Comparison of ENCODE assay signal across 25 cellular contexts in genomic region chr11:126991596-126991995, GRCh38. TPM values are rescaled to one million over a fixed set of nuclear protein-coding genes. Genes with fewer than 3 reads are reported as not detected.
A peak's percentile ranks its signal among the peaks of the same experiment; 100 is the strongest.
DNase-seq lines count a peak whose midpoint lies in the region; ATAC-seq and TF ChIP-seq lines count a peak whose summit lies in the region.
"Had no signal": no experiment of that assay in that cellular context is flagged by ENCODE, and none has a peak within 500 bp of the region (broad histone marks: within the 10 kb centered on the region; RNA-seq: fewer than 3 reads in every experiment).

No MANE protein-coding gene starts in this region.

- peak overlapping the region; percentile 90 for H3K27ac ChIP-seq in mammary epithelial cell (ENCODE audit: insufficient read depth, low read depth, low read length)
- H3K27ac ChIP-seq in foreskin keratinocyte = peak overlapping the region; percentile 25
- H3K27ac ChIP-seq in Karpas-422 (ENCODE audit: low read length) = no peak overlapping the region
- H3K27ac ChIP-seq: 22Rv1, hepatocyte, psoas muscle, thyroid gland had no signal

- peaks cover 64% of the 10 kb centered on the region for H3K27me3 Mint-ChIP-seq in MCF 10A (ENCODE audit: insufficient read depth, unreplicated experiment)

- no peaks in the 10 kb centered on the region for H3K36me3 ChIP-seq in mammary epithelial cell (ENCODE audit: insufficient read depth, low read length)
- H3K36me3 ChIP-seq in adipocyte (ENCODE audit: control insufficient read depth, insufficient read depth, low read length, severe bottlenecking) = no peaks in the 10 kb centered on the region
- H3K36me3 ChIP-seq in HAP-1 (replicated peaks) = no peaks in the 10 kb centered on the region
- H3K36me3 ChIP-seq in Karpas-422 (ENCODE audit: insufficient read depth, low read length) = no peaks in the 10 kb centered on the region
- H3K36me3 ChIP-seq: thyroid gland had no signal

- H4K20me1 ChIP-seq in mammary epithelial cell (ENCODE audit: insufficient read depth, low read length) (no peaks in the 10 kb centered on the region), Karpas-422 (ENCODE audit: insufficient read depth, low read depth, low read length) (no peaks in the 10 kb centered on the region)

- TF ChIP-seq CTCF in mammary epithelial cell (conservative IDR thresholded peaks at IDR 0.05 in 1 of 2, IDR thresholded peaks at IDR 0.05 in 1 of 2; ENCODE audit: extremely low read depth in 1 of 2, insufficient read depth in 1 of 2, low read depth in 1 of 2, low read length in 2 of 2) (no peak), MCF 10A (IDR thresholded peaks at IDR 0.05; ENCODE audit: unreplicated experiment) (no peak), foreskin keratinocyte (conservative IDR thresholded peaks at IDR 0.05) (no peak)

- no peak overlapping the region for H3K4me3 Mint-ChIP-seq in MCF 10A (ENCODE audit: unreplicated experiment)
- H3K4me3 Mint-ChIP-seq: activated naive CD8-positive, alpha-beta T cell; activated T-helper 1 cell treated with anti-CD3 and anti-CD28 coated beads, Interleukin-12 subunit alpha, Interleukin-12 subunit beta, Interleukin-2, Interleukin-4 antibody, amounts not matched to agents 30 ng/mL and 10 ng/mL and 1 ng/mL, durations not matched to agents 14 hours and 24 hours and 36 hours; CD4-positive, CD25-positive, alpha-beta regulatory T cell; memory B cell; natural killer cell; T-helper 17 cell had no signal

- POLR2A ChIA-PET in MCF 10A (lab: Yijun Ruan, JAX) = no interaction called here

- peak; percentile 64 for ATAC-seq in foreskin keratinocyte
- ATAC-seq in activated CD4-positive, CD25-positive, alpha-beta regulatory T cell treated with anti-CD3 and anti-CD28 coated beads, Interleukin-2, amount 50 U/mL, for 24 hours = no peak
- ATAC-seq: esophagus mucosa, natural killer cell, psoas muscle, T-helper 17 cell had no signal

- H3K9ac ChIP-seq in mammary epithelial cell (ENCODE audit: insufficient read depth, low read length) = peak overlapping the region; percentile 71
- H3K9ac ChIP-seq in adipocyte (ENCODE audit: low read length) = no peak overlapping the region
- no peak overlapping the region for H3K9ac ChIP-seq in Karpas-422 (ENCODE audit: low read length)

- 0% methylated on average over 2 of the region's 2 CpGs for WGBS in mammary epithelial cell (ENCODE audit: low coverage, missing lambda C conversion rate)

- CTCF ChIA-PET in mammary epithelial cell (lab: Charles Lee; ENCODE audit: low non-redundant PET) = interaction anchor here (1.1 kb wide), 1 partner anchor 506 kb away, joined by 9 read pairs; no protein-coding TSS in a partner anchor
- CTCF ChIA-PET in MCF 10A (lab: Yijun Ruan, JAX) = interaction anchor here (0.6 to 8.4 kb wide), 16 partner anchors 13 to 686 kb away, joined by 3 to 116 read pairs (median 5); no protein-coding TSS in a partner anchor

- H3K79me2 ChIP-seq in mammary epithelial cell (ENCODE audit: insufficient read depth, low read length) (no peaks in the 10 kb centered on the region), Karpas-422 (ENCODE audit: low read length) (no peaks in the 10 kb centered on the region)
- H3K79me2 ChIP-seq: hepatocyte had no signal

- H3K27me3 ChIP-seq in mammary epithelial cell (ENCODE audit: insufficient read depth, low read length) (no peaks in the 10 kb centered on the region), adipocyte (replicated peaks; ENCODE audit: control insufficient read depth, insufficient read depth, low read length) (no peaks in the 10 kb centered on the region), foreskin keratinocyte (no peaks in the 10 kb centered on the region), HAP-1 (ENCODE audit: low read depth) (peaks cover 6% of the 10 kb centered on the region), Karpas-422 (ENCODE audit: low read length) (no peaks in the 10 kb centered on the region)
- H3K27me3 ChIP-seq: dorsolateral prefrontal cortex, thyroid gland had no signal

- H3K4me2 ChIP-seq in mammary epithelial cell (ENCODE audit: insufficient read depth, low read depth, low read length) (peak overlapping the region; percentile 11), Karpas-422 (ENCODE audit: low read depth, low read length, poor library complexity, severe bottlenecking) (no peak overlapping the region)
- H3K4me2 ChIP-seq: hepatocyte had no signal

- in situ Hi-C loops in mammary epithelial cell (cut with MboI; ENCODE audit: low sequenced_read_pairs in 2 of 2) (loop anchor here (25.0 kb wide), 4 partner anchors 279 to 654 kb away; no protein-coding TSS in a partner anchor), HAP-1 (cut with MboI; ENCODE audit: low sequenced_read_pairs) (loop anchor here (25.0 kb wide), 2 partner anchors 554 to 679 kb away; partner anchors contain the start of gene DCPS)

- no peaks in the 10 kb centered on the region for H3K9me3 Mint-ChIP-seq in MCF 10A (ENCODE audit: unreplicated experiment)
- H3K9me3 Mint-ChIP-seq: activated T-helper 1 cell treated with anti-CD3 and anti-CD28 coated beads, Interleukin-12 subunit alpha, Interleukin-12 subunit beta, Interleukin-2, Interleukin-4 antibody, amounts not matched to agents 30 ng/mL and 10 ng/mL and 1 ng/mL, durations not matched to agents 14 hours and 24 hours and 36 hours; memory B cell; natural killer cell had no signal

- intact Hi-C loops in mammary epithelial cell (cut with micrococcal nuclease) = no loop called here
- intact Hi-C loops in MCF 10A (cut with micrococcal nuclease) = loop anchor here (2.0 kb wide), 1 partner anchor 681 kb away; no protein-coding TSS in a partner anchor

- H3K4me3 ChIP-seq in mammary epithelial cell (replicated peaks in 1 of 3; ENCODE audit: insufficient read depth in 1 of 3, low read depth in 2 of 3, low read length in 3 of 3) (no peak overlapping the region), adipocyte (ENCODE audit: low read length) (peak overlapping the region; percentile 41), HAP-1 (no peak overlapping the region), Karpas-422 (ENCODE audit: low read length) (no peak overlapping the region)
- H3K4me3 ChIP-seq: dorsolateral prefrontal cortex, hepatocyte, psoas muscle, thyroid gland had no signal

- dilution Hi-C loops in mammary epithelial cell (cut with HindIII; ENCODE audit: low sequenced_read_pairs) = loop anchor here (5.0 to 25.0 kb wide), 4 partner anchors 74 to 379 kb away; no protein-coding TSS in a partner anchor

- no TSS peak for BruUV-seq in mammary epithelial cell (replicated peaks; lab: Mats Ljungman, UMichigan)
- BruUV-seq in MCF 10A (replicated peaks; lab: Mats Ljungman, UMichigan) = no TSS peak

- DNase-seq in mammary epithelial cell = peak; percentile 71
- DNase-seq in MCF 10A (ENCODE audit: unreplicated experiment) = no peak
- DNase-seq in adipocyte (ENCODE audit: low read depth) = peak; percentile 48
- DNase-seq in foreskin keratinocyte = peak in 1 of 2 donors; percentile 76
- DNase-seq in DMS53 treated with DMSO at 0.1 percent for 48 hours (lab: John Stamatoyannopoulos, UW; ENCODE audit: unreplicated experiment) = no peak
- DNase-seq in HAP-1 (ENCODE audit: low spot score in 2 of 2) = no peak
- no peak for DNase-seq in Karpas-422
- DNase-seq: activated CD4-positive, CD25-positive, alpha-beta regulatory T cell; CD4-positive, CD25-positive, alpha-beta regulatory T cell; DMS53; natural killer cell; NCI-H2029 treated with DMSO at 0.1 percent for 48 hours; NCI-H510A treated with DMSO at 0.1 percent for 48 hours; psoas muscle; SHP77; T-helper 17 cell; thyroid gland had no signal

- no peaks in the 10 kb centered on the region for H3K36me3 Mint-ChIP-seq in MCF 10A (ENCODE audit: insufficient read depth, unreplicated experiment)
- H3K36me3 Mint-ChIP-seq: activated naive CD8-positive, alpha-beta T cell; CD4-positive, CD25-positive, alpha-beta regulatory T cell; memory B cell; natural killer cell had no signal

- H3K4me1 Mint-ChIP-seq in MCF 10A (ENCODE audit: insufficient read depth, unreplicated experiment) = no peaks in the 10 kb centered on the region
- H3K4me1 Mint-ChIP-seq: CD4-positive, CD25-positive, alpha-beta regulatory T cell had no signal

- no peak overlapping the region for H3K27ac Mint-ChIP-seq in MCF 10A (ENCODE audit: low read depth, unreplicated experiment)
- H3K27ac Mint-ChIP-seq: activated naive CD8-positive, alpha-beta T cell; activated T-helper 1 cell treated with anti-CD3 and anti-CD28 coated beads, Interleukin-12 subunit alpha, Interleukin-12 subunit beta, Interleukin-2, Interleukin-4 antibody, amounts not matched to agents 30 ng/mL and 10 ng/mL and 1 ng/mL, durations not matched to agents 14 hours and 24 hours and 36 hours; CD4-positive, CD25-positive, alpha-beta regulatory T cell; memory B cell; natural killer cell; T-helper 17 cell had no signal

- H3K9me2 ChIP-seq in Karpas-422 (replicated peaks; ENCODE audit: insufficient read depth, low read length) = no peaks in the 10 kb centered on the region

- no peaks in the 10 kb centered on the region for H3K9me3 ChIP-seq in mammary epithelial cell (replicated peaks; ENCODE audit: insufficient read depth, low read length)
- H3K9me3 ChIP-seq in adipocyte (ENCODE audit: control insufficient read depth, low read length) = no peaks in the 10 kb centered on the region
- no peaks in the 10 kb centered on the region for H3K9me3 ChIP-seq in HAP-1
- H3K9me3 ChIP-seq in Karpas-422 (ENCODE audit: low read length) = no peaks in the 10 kb centered on the region
- H3K9me3 ChIP-seq: psoas muscle, thyroid gland had no signal

- H3K4me1 ChIP-seq in mammary epithelial cell (ENCODE audit: insufficient read depth, low read length) (peaks cover 29% of the 10 kb centered on the region), adipocyte (ENCODE audit: control insufficient read depth, insufficient read depth, low read length) (peaks cover 37% of the 10 kb centered on the region), foreskin keratinocyte (no peaks in the 10 kb centered on the region), HAP-1 (no peaks in the 10 kb centered on the region), Karpas-422 (ENCODE audit: low read length) (no peaks in the 10 kb centered on the region)
- H3K4me1 ChIP-seq: psoas muscle, thyroid gland had no signal

- no peak overlapping the region for H2AFZ ChIP-seq in mammary epithelial cell (ENCODE audit: low read depth, low read length)
- no peak overlapping the region for H2AFZ ChIP-seq in Karpas-422 (ENCODE audit: low read length)
- H2AFZ ChIP-seq: hepatocyte had no signal

RNA-seq across cellular contexts. Expression of gene KIRREL3, which starts 9.0 kb away (rescaled TPM):
- total RNA-seq in mammary epithelial cell (under 1 TPM in 1 of 2 donors, not detected in 1; under 0.01 TPM), MCF 10A (2022) (not detected in 2 replicates), foreskin keratinocyte (0.03 TPM in 1 of 2 replicates, not detected in the other)
- polyA plus RNA-seq in mammary epithelial cell (0.31 TPM), foreskin keratinocyte (0.08 TPM in 1 of 2 replicates, not detected in the other)
- 1.4 TPM for polyA minus RNA-seq in mammary epithelial cell
- total RNA-seq in Karpas-422 (2014; rRNA removed; shearing (Covaris generic); ENCODE audit: low replicate concordance) = not detected in 2 replicates
- total RNA-seq: activated T-helper 1 cell treated with anti-CD3 and anti-CD28 coated beads, Interleukin-12 subunit alpha, Interleukin-12 subunit beta, Interleukin-2, Interleukin-4 antibody, amounts not matched to agents 30 ng/mL and 10 ng/mL and 1 ng/mL, durations not matched to agents 14 hours and 24 hours and 36 hours; CD4-positive, CD25-positive, alpha-beta regulatory T cell; natural killer cell; psoas muscle; T-helper 17 cell had no signal
- polyA plus RNA-seq: CD4-positive, CD25-positive, alpha-beta regulatory T cell had no signal

Comparison
In these comparisons a context has a peak if more than half of its experiments do, and no peak if none do; other contexts are left out.
1. DNase-seq: peak in mammary epithelial cell (single experiment) and adipocyte (single experiment); none in MCF 10A (single experiment), DMS53 treated with DMSO at 0.1 percent for 48 hours (single experiment), HAP-1 (0 of 2) and Karpas-422 (single experiment).